Comparison of ENCODE assay signal across 1 cellular context in the genomic region with DNA sequence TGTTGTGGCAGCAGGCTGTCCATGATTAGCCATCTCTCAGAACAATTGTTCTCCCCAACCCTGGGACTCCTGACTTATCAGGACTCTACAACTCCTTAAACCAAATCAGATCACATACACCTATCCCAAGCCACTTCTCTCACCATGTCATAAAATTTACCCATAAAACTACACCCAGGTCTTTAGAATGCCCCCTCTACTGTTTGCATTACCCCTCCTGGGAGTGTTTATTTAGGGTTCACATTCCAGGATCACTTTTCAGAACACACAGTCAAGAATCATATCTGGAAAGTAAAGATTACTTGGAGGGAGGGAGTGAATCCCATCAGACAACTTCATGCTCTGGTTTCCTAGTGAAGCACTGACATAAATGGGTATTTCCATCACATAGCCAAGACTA.
TF ChIP-seq lines count a peak whose summit lies in the region.

No MANE protein-coding gene starts in this region.

TF ChIP-seq in HEK293, 187 proteins besides CTCF, POLR2A, EP300 and RAD21 (continued from another document):
- TF ChIP-seq PRDM6 (tag by site-specific recombination; IDR thresholded peaks at IDR 0.05), result 0 out of 2 replicates have a peak, but pooled peaks have one; percentile 32
- no peak for TF ChIP-seq GLI4 (tag by site-specific recombination; IDR thresholded peaks at IDR 0.05)
- TF ChIP-seq TRIM28 (IDR thresholded peaks at IDR 0.05; ENCODE audit: borderline replicate concordance, low read length), result no peak
- no peak for TF ChIP-seq PRDM1 (tag by site-specific recombination; IDR thresholded peaks at IDR 0.05)
- TF ChIP-seq ZNF548 (tag by site-specific recombination; IDR thresholded peaks at IDR 0.05), result no peak
- no peak for TF ChIP-seq ZNF677 (tag by site-specific recombination; IDR thresholded peaks at IDR 0.05)
- TF ChIP-seq OVOL3 (tag by site-specific recombination; IDR thresholded peaks at IDR 0.05), result no peak
- TF ChIP-seq KLF8 (tag by site-specific recombination; IDR thresholded peaks at IDR 0.05), result no peak
- TF ChIP-seq ZBTB17 (tag by site-specific recombination; IDR thresholded peaks at IDR 0.05), result peak; percentile 30; the same call in 1 of the 2 replicates
- no peak for TF ChIP-seq HOXA7 (CRISPR knock-in tag; IDR thresholded peaks at IDR 0.05; ENCODE audit: borderline replicate concordance)
- no peak for TF ChIP-seq ZNF654 (tag by site-specific recombination; IDR thresholded peaks at IDR 0.05; ENCODE audit: low read depth)
- TF ChIP-seq KLF17 (tag by site-specific recombination; IDR thresholded peaks at IDR 0.05), result 0 out of 2 replicates have a peak, but pooled peaks have one; percentile 32
- TF ChIP-seq, protein P1, sequence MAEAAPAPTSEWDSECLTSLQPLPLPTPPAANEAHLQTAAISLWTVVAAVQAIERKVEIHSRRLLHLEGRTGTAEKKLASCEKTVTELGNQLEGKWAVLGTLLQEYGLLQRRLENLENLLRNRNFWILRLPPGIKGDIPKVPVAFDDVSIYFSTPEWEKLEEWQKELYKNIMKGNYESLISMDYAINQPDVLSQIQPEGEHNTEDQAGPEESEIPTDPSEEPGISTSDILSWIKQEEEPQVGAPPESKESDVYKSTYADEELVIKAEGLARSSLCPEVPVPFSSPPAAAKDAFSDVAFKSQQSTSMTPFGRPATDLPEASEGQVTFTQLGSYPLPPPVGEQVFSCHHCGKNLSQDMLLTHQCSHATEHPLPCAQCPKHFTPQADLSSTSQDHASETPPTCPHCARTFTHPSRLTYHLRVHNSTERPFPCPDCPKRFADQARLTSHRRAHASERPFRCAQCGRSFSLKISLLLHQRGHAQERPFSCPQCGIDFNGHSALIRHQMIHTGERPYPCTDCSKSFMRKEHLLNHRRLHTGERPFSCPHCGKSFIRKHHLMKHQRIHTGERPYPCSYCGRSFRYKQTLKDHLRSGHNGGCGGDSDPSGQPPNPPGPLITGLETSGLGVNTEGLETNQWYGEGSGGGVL (tag by site-specific recombination; IDR thresholded peaks at IDR 0.05), result peak; percentile 56
- peak; percentile 74 for TF ChIP-seq ZNF843 (tag by site-specific recombination; IDR thresholded peaks at IDR 0.05)
- TF ChIP-seq ZNF558 (tag by site-specific recombination; IDR thresholded peaks at IDR 0.05), result no peak
- 0 out of 2 replicates have a peak, but pooled peaks have one; percentile 31 for TF ChIP-seq PRDM4 (tag by site-specific recombination; IDR thresholded peaks at IDR 0.05)
- TF ChIP-seq ZNF140 (tag by site-specific recombination; IDR thresholded peaks at IDR 0.05), result no peak
- no peak; the same call in 1 of the 2 replicates for TF ChIP-seq ZBTB8A (tag by site-specific recombination; IDR thresholded peaks at IDR 0.05)
- peak; percentile 71 for TF ChIP-seq FEZF1 (tag by site-specific recombination; IDR thresholded peaks at IDR 0.05)
- no peak for TF ChIP-seq ZNF701 (tag by site-specific recombination; IDR thresholded peaks at IDR 0.05)
- no peak for TF ChIP-seq ZFP41 (tag by site-specific recombination; IDR thresholded peaks at IDR 0.05; ENCODE audit: borderline replicate concordance)
- no peak for TF ChIP-seq KLF7 (tag by site-specific recombination; IDR thresholded peaks at IDR 0.05; ENCODE audit: borderline replicate concordance)
- 0 out of 2 replicates have a peak, but pooled peaks have one; percentile 17 for TF ChIP-seq ZNF423 (tag by site-specific recombination; IDR thresholded peaks at IDR 0.05)
- no peak for TF ChIP-seq ZNF24 (tag by site-specific recombination; IDR thresholded peaks at IDR 0.05)
- no peak for TF ChIP-seq REPIN1 (tag by site-specific recombination; IDR thresholded peaks at IDR 0.05; ENCODE audit: low read depth)
- TF ChIP-seq, protein P2, sequence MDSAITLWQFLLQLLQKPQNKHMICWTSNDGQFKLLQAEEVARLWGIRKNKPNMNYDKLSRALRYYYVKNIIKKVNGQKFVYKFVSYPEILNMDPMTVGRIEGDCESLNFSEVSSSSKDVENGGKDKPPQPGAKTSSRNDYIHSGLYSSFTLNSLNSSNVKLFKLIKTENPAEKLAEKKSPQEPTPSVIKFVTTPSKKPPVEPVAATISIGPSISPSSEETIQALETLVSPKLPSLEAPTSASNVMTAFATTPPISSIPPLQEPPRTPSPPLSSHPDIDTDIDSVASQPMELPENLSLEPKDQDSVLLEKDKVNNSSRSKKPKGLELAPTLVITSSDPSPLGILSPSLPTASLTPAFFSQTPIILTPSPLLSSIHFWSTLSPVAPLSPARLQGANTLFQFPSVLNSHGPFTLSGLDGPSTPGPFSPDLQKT (IDR thresholded peaks at IDR 0.05; ENCODE audit: borderline replicate concordance, low read depth, low read length), result no peak
- TF ChIP-seq ZNF626 (tag by site-specific recombination; IDR thresholded peaks at IDR 0.05), result no peak
- TF ChIP-seq ZIC2 (tag by site-specific recombination; IDR thresholded peaks at IDR 0.05), result peak; percentile 31; the same call in 1 of the 2 replicates
- no peak for TF ChIP-seq ZNF837 (tag by site-specific recombination; IDR thresholded peaks at IDR 0.05)
- TF ChIP-seq ZNF169 (tag by site-specific recombination; IDR thresholded peaks at IDR 0.05), result no peak
- no peak for TF ChIP-seq ZNF629 (tag by site-specific recombination; IDR thresholded peaks at IDR 0.05)
- TF ChIP-seq WT1 (tag by site-specific recombination; IDR thresholded peaks at IDR 0.05), result peak; percentile 47; the same call in 1 of the 2 replicates
- TF ChIP-seq, protein P3, sequence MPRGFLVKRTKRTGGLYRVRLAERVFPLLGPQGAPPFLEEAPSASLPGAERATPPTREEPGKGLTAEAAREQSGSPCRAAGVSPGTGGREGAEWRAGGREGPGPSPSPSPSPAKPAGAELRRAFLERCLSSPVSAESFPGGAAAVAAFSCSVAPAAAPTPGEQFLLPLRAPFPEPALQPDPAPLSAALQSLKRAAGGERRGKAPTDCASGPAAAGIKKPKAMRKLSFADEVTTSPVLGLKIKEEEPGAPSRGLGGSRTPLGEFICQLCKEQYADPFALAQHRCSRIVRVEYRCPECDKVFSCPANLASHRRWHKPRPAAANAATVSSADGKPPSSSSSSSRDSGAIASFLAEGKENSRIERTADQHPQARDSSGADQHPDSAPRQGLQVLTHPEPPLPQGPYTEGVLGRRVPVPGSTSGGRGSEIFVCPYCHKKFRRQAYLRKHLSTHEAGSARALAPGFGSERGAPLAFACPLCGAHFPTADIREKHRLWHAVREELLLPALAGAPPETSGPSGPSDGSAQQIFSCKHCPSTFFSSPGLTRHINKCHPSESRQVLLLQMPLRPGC (tag by site-specific recombination; IDR thresholded peaks at IDR 0.05), result no peak
- no peak for TF ChIP-seq ZNF239 (tag by site-specific recombination; IDR thresholded peaks at IDR 0.05)
- TF ChIP-seq ZFP3 (tag by site-specific recombination; IDR thresholded peaks at IDR 0.05; ENCODE audit: low read depth), result peak; percentile 78
- peak; percentile 91 for TF ChIP-seq ZNF561 (tag by site-specific recombination; IDR thresholded peaks at IDR 0.05; ENCODE audit: borderline replicate concordance)
- TF ChIP-seq ZSCAN30 (tag by site-specific recombination; IDR thresholded peaks at IDR 0.05), result 0 out of 2 replicates have a peak, but pooled peaks have one; percentile 8
- TF ChIP-seq ZNF366 (tag by site-specific recombination; conservative IDR thresholded peaks at IDR 0.05), result no peak
- TF ChIP-seq, protein P4, sequence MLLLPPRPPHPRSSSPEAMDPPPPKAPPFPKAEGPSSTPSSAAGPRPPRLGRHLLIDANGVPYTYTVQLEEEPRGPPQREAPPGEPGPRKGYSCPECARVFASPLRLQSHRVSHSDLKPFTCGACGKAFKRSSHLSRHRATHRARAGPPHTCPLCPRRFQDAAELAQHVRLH (tag by site-specific recombination; IDR thresholded peaks at IDR 0.05), result 0 out of 2 replicates have a peak, but pooled peaks have one; percentile 47
